26 cellular contexts compared by ENCODE assay signal in genomic region chr2:23350026-23350791, GRCh38. TPM values are rescaled to one million over a fixed set of nuclear protein-coding genes. Genes with fewer than 3 reads are reported as not detected.
DNase-seq lines count a peak whose midpoint lies in the region; TF ChIP-seq lines count a peak whose summit lies in the region.
"Had no signal": no experiment of that assay in that cellular context is flagged by ENCODE, and none has a peak within 500 bp of the region (broad histone marks: within the 10 kb centered on the region; RNA-seq: fewer than 3 reads in every experiment).

No MANE protein-coding gene starts in this region.

- peak overlapping the region; percentile 0 for H2AK5ac ChIP-seq in neuronal stem cell (ENCODE audit: low read depth, low read length)

- TF ChIP-seq CTCF in GM13976 (IDR thresholded peaks at IDR 0.05; ENCODE audit: borderline replicate concordance, control extremely low read depth, extremely low read depth, insufficient read depth, missing control alignments) (no peak), MM.1S (IDR thresholded peaks at IDR 0.05; ENCODE audit: low read length) (no peak)

- H3K4me3 ChIP-seq in neuronal stem cell (ENCODE audit: low read length in 2 of 2), result no peak overlapping the region
- no peak overlapping the region for H3K4me3 ChIP-seq in MM.1S (ENCODE audit: low read length)
- H3K4me3 ChIP-seq: gastroesophageal sphincter, transverse colon had no signal

- H3K79me2 ChIP-seq in MM.1S (ENCODE audit: low read length), result no peaks in the 10 kb centered on the region
- H3K79me2 ChIP-seq: parathyroid adenoma had no signal

- H2BK12ac ChIP-seq in neuronal stem cell (ENCODE audit: low read length), result no peak overlapping the region

- H2BK120ac ChIP-seq in neuronal stem cell (ENCODE audit: low read depth, low read length), result no peak overlapping the region

- H3K4ac ChIP-seq in neuronal stem cell (ENCODE audit: low read length), result no peak overlapping the region

- H3F3A ChIP-seq in MM.1S (ENCODE audit: insufficient read depth, low read length), result no peaks in the 10 kb centered on the region

- no peaks in the 10 kb centered on the region for H3K79me1 ChIP-seq in neuronal stem cell (ENCODE audit: low read depth, low read length)

- no peaks in the 10 kb centered on the region for H4K20me1 ChIP-seq in MM.1S (ENCODE audit: insufficient read depth, low read length)

- H3K27me3 ChIP-seq in neuronal stem cell (ENCODE audit: control insufficient read depth in 3 of 3, insufficient read depth in 3 of 3, low read depth in 1 of 3, low read length in 3 of 3), result peaks cover 0 to 18% (median 2%) of the 10 kb centered on the region in 3 experiments
- H3K27me3 ChIP-seq in MM.1S (replicated peaks; ENCODE audit: insufficient read depth, low read length), result no peaks in the 10 kb centered on the region
- H3K27me3 ChIP-seq: transverse colon had no signal

- H3K27ac ChIP-seq in neuronal stem cell (replicated peaks; ENCODE audit: low read length) (no peak overlapping the region), MM.1S (ENCODE audit: low read length) (no peak overlapping the region)
- H3K27ac ChIP-seq: parathyroid adenoma had no signal

- H4K91ac ChIP-seq in neuronal stem cell (ENCODE audit: low read depth, low read length, poor library complexity), result no peak overlapping the region

- DNase-seq in ELR (ENCODE audit: low read depth) (peak; percentile 16), NCI-H1694 (lab: John Stamatoyannopoulos, UW) (peak; percentile 28), cerebellar cortex (ENCODE audit: low spot score) (peak; percentile 64), neuronal stem cell (ENCODE audit: low spot score) (no peak), GM13976 (ENCODE audit: low spot score) (no peak), medulla oblongata (ENCODE audit: extremely low spot score) (no peak), MM.1S (no peak)
- DNase-seq in activated CD8-positive, alpha-beta memory T cell treated with anti-CD3 and anti-CD28 coated beads, Interleukin-2, amount 50 U/mL, for 4 hours, result no peak
- DNase-seq: activated CD4-positive, alpha-beta T cell treated with anti-CD3 and anti-CD28 coated beads for 36 hours; activated CD8-positive, alpha-beta memory T cell treated with anti-CD3 and anti-CD28 coated beads, Interleukin-2, amount 10 ng/mL, durations not matched to agents 7 days and 5 days; CD4-positive, alpha-beta memory T cell; DMS53; erythroblast; H9; KG1; mesendoderm; naive thymus-derived CD4-positive, alpha-beta T cell; NCI-H2081 treated with DMSO at 0.1 percent for 48 hours; NCI-H69; small intestine; stimulated activated CD4-positive, alpha-beta T cell treated with anti-CD3 and anti-CD28 coated beads, Interleukin-4, amount 100 ng/mL, for 1 hour; stimulated activated naive CD8-positive, alpha-beta T cell treated with anti-CD3 and anti-CD28 coated beads, Interleukin-15, amount 100 ng/mL, for 72 hours; SW 1271; transverse colon had no signal

- H2AFZ ChIP-seq in neuronal stem cell (ENCODE audit: low read length) (peak overlapping the region; percentile 98), MM.1S (ENCODE audit: low read length) (no peak overlapping the region)

- H4K8ac ChIP-seq in neuronal stem cell (ENCODE audit: low read depth, low read length), result no peak overlapping the region

- no peak overlapping the region for H3K14ac ChIP-seq in neuronal stem cell (ENCODE audit: low read length)

- H2BK15ac ChIP-seq in neuronal stem cell (ENCODE audit: low read length), result no peak overlapping the region

- H3K9me3 ChIP-seq in neuronal stem cell (replicated peaks in 1 of 2; ENCODE audit: control insufficient read depth in 2 of 2, insufficient read depth in 1 of 2, low read depth in 1 of 2, low read length in 2 of 2) (no peaks in the 10 kb centered on the region), MM.1S (replicated peaks; ENCODE audit: insufficient read depth, low read length) (no peaks in the 10 kb centered on the region)
- H3K9me3 ChIP-seq: gastroesophageal sphincter, transverse colon had no signal

- in situ Hi-C loops in GM13976 (cut with MboI; ENCODE audit: low sequenced_read_pairs, unreplicated experiment), result no loop called here

- H3K36me3 ChIP-seq in neuronal stem cell (replicated peaks in 1 of 2; ENCODE audit: control insufficient read depth in 2 of 2, insufficient read depth in 2 of 2, low read length in 2 of 2), result no peaks in the 10 kb centered on the region
- no peaks in the 10 kb centered on the region for H3K36me3 ChIP-seq in MM.1S (replicated peaks; ENCODE audit: insufficient read depth, low read length)
- H3K36me3 ChIP-seq: gastroesophageal sphincter, transverse colon had no signal

- WGBS in neuronal stem cell (ENCODE audit: extremely low coverage in 2 of 2, insufficient read length in 2 of 2, insufficient replicate concordance in 1 of 2), 2 donors, result no CpG with 5 or more reads among the region's 16 CpGs

- H2BK5ac ChIP-seq in neuronal stem cell (ENCODE audit: low read length), result no peak overlapping the region

- H3K18ac ChIP-seq in neuronal stem cell (ENCODE audit: low read length), result no peak overlapping the region

- H3K4me1 ChIP-seq in neuronal stem cell (ENCODE audit: control insufficient read depth in 2 of 2, insufficient read depth in 1 of 2, low read depth in 1 of 2, low read length in 2 of 2) (peaks cover 7 to 13% of the 10 kb centered on the region in 2 donors), MM.1S (ENCODE audit: low read length) (no peaks in the 10 kb centered on the region)
- H3K4me1 ChIP-seq: parathyroid adenoma had no signal

- H3K9ac ChIP-seq in neuronal stem cell (ENCODE audit: low read depth, low read length, poor library complexity) (no peak overlapping the region), MM.1S (ENCODE audit: low read length) (no peak overlapping the region)
- H3K9ac ChIP-seq: parathyroid adenoma had no signal

- no peak overlapping the region for H3K23ac ChIP-seq in neuronal stem cell (ENCODE audit: low read depth, low read length, poor library complexity)

- no peak overlapping the region for H3K4me2 ChIP-seq in neuronal stem cell (ENCODE audit: insufficient read depth, low read length, poor library complexity, severe bottlenecking)
- no peak overlapping the region for H3K4me2 ChIP-seq in MM.1S (ENCODE audit: low read depth, low read length)

- H3K9me2 ChIP-seq in MM.1S (replicated peaks; ENCODE audit: insufficient read depth, low read length), result no peaks in the 10 kb centered on the region

RNA-seq across cellular contexts. Expression of gene KLHL29, which starts 34.8 kb away (rescaled TPM):
- polyA plus RNA-seq in neuronal stem cell (2013, experiment 1 of 2), result 3.0 TPM
- 3.0 TPM for polyA plus RNA-seq in neuronal stem cell (2013, experiment 2 of 2)

Comparison
In these comparisons a context has a peak if more than half of its experiments do, and no peak if none do; other contexts are left out.
1. DNase-seq: peak in ELR (single experiment), NCI-H1694 (single experiment) and cerebellar cortex (single experiment); none in neuronal stem cell (single experiment), GM13976 (single experiment), medulla oblongata (single experiment), activated CD8-positive, alpha-beta memory T cell treated with anti-CD3 and anti-CD28 coated beads, Interleukin-2, amount 50 U/mL, for 4 hours (single experiment) and MM.1S (single experiment).